In the genomic region with DNA sequence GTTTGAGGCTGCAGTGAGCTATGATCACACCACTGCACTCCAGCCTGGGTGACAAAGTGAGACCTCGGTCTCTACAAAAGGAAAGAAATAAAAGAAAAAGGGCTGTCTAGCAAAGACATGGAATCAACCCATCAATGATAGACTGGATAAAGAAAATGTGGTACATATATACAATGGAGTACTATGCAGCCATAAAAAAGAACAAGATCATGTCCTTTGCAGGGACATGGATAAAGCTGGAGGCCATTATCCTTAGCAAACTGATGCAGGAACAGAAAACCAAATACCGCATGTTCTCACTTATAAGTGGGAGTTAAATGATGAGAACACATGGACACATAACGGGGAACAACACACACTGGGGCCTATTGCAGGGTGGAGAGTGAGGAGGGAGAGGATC, we compare ENCODE assay signal across 6 cellular contexts. TPM values are rescaled to one million over a fixed set of nuclear protein-coding genes. Genes with fewer than 3 reads are reported as not detected.
"Had no signal": no experiment of that assay in that cellular context is flagged by ENCODE, and none has a peak within 500 bp of the region (broad histone marks: within the 10 kb centered on the region; RNA-seq: fewer than 3 reads in every experiment).

No MANE protein-coding gene starts in this region.

RNA-seq across cellular contexts. Expression of a gene that starts 53.0 kb away (rescaled TPM):
- total RNA-seq: M059J, PC-3, Peyer's patch, Right ventricle myocardium superior, SJSA1 had no signal
- polyA plus RNA-seq: SK-N-SH had no signal

RNA-seq across cellular contexts. Expression of a gene that starts 58.1 kb away (rescaled TPM):
- total RNA-seq: M059J, Peyer's patch, SJSA1 had no signal
